22 cellular contexts compared by ENCODE assay signal in genomic region chr6:148855744-148856143, GRCh38.
"Had no signal": no experiment of that assay in that cellular context is flagged by ENCODE, and none has a peak within 500 bp of the region (broad histone marks: within the 10 kb centered on the region; RNA-seq: fewer than 3 reads in every experiment).

No MANE protein-coding gene starts in this region.

- H3K4me1 Mint-ChIP-seq: activated CD4-positive, alpha-beta T cell treated with anti-CD3 and anti-CD28 coated beads, Interleukin-2, amount 10 ng/mL, durations not matched to agents 7 days and 5 days; activated naive CD8-positive, alpha-beta T cell treated with anti-CD3 and anti-CD28 coated beads for 36 hours; stimulated activated naive CD8-positive, alpha-beta T cell treated with anti-CD3 and anti-CD28 coated beads, Interleukin-15, amount 100 ng/mL, for 72 hours had no signal

- H3K27me3 Mint-ChIP-seq: activated B cell treated with CpG ODN at 0.5 μM for 24 hours; natural killer cell treated with Interleukin-12 subunit alpha and Interleukin-12 subunit beta and Interleukin-15 and Interleukin-18, amount 100 ng/mL, for 72 hours; stimulated activated naive CD8-positive, alpha-beta T cell treated with anti-CD3 and anti-CD28 coated beads, Interleukin-15, amount 100 ng/mL, for 72 hours had no signal

- H2AFZ ChIP-seq: hepatocyte had no signal

- H3K4me3 ChIP-seq: hepatocyte, pancreas, transverse colon had no signal

- H3K9me3 ChIP-seq: neutrophil, pancreas, transverse colon had no signal

- H3K27ac Mint-ChIP-seq: activated B cell treated with CpG ODN at 0.5 μM for 24 hours; activated CD4-positive, alpha-beta T cell treated with anti-CD3 and anti-CD28 coated beads, Interleukin-2, amount 10 ng/mL, durations not matched to agents 7 days and 5 days; activated naive CD8-positive, alpha-beta T cell treated with anti-CD3 and anti-CD28 coated beads for 36 hours; activated T-cell treated with anti-CD3 and anti-CD28 coated beads, Interleukin-2, amount 50 U/mL, for 24 hours; immature natural killer cell; natural killer cell treated with Interleukin-12 subunit alpha and Interleukin-12 subunit beta and Interleukin-15 and Interleukin-18, amount 100 ng/mL, for 72 hours; stimulated activated naive CD8-positive, alpha-beta T cell treated with anti-CD3 and anti-CD28 coated beads, Interleukin-15, amount 100 ng/mL, for 72 hours had no signal

- H3K4me2 ChIP-seq: hepatocyte had no signal

- ATAC-seq: left ventricle myocardium superior; pancreas; right cardiac atrium; stimulated activated naive CD8-positive, alpha-beta T cell treated with anti-CD3 and anti-CD28 coated beads, Interleukin-15, amount 100 ng/mL, for 72 hours had no signal

- H3K36me3 Mint-ChIP-seq: activated naive CD8-positive, alpha-beta T cell treated with anti-CD3 and anti-CD28 coated beads for 36 hours; immature natural killer cell; natural killer cell treated with Interleukin-12 subunit alpha and Interleukin-12 subunit beta and Interleukin-15 and Interleukin-18, amount 100 ng/mL, for 72 hours had no signal

- FAIRE-seq: astrocyte, frontal cortex, pancreas, urothelium cell line had no signal

- DNase-seq: activated B cell treated with CpG ODN at 0.5 μM for 24 hours; activated CD4-positive, alpha-beta T cell treated with anti-CD3 and anti-CD28 coated beads, Interleukin-2, amount 10 ng/mL, durations not matched to agents 7 days and 5 days; activated naive CD4-positive, alpha-beta T cell treated with Interleukin-2 at 50 U/mL for 16 hours; activated naive CD8-positive, alpha-beta T cell treated with anti-CD3 and anti-CD28 coated beads for 36 hours; activated T-cell treated with anti-CD3 and anti-CD28 coated beads, Interleukin-2, amount 50 U/mL, for 24 hours; central memory CD4-positive, alpha-beta T cell; dermis blood vessel endothelial cell; effector CD8-positive, alpha-beta T cell; glutamatergic neuron; immature natural killer cell; left ventricle myocardium superior; pancreas; right cardiac atrium; stimulated activated CD4-positive, alpha-beta T cell treated with anti-CD3 and anti-CD28 coated beads, Interleukin-4, amount 100 ng/mL, for 4 hours; stimulated activated naive CD8-positive, alpha-beta T cell treated with anti-CD3 and anti-CD28 coated beads, Interleukin-15, amount 100 ng/mL, for 72 hours; transverse colon had no signal

- H3K27ac ChIP-seq: hepatocyte, neutrophil, pancreas, transverse colon had no signal

- H3K36me3 ChIP-seq: neutrophil, pancreas, transverse colon had no signal

- H3K27me3 ChIP-seq: hepatocyte, neutrophil, pancreas, transverse colon had no signal

- H3K4me3 Mint-ChIP-seq: activated B cell treated with CpG ODN at 0.5 μM for 24 hours; activated CD4-positive, alpha-beta T cell treated with anti-CD3 and anti-CD28 coated beads, Interleukin-2, amount 10 ng/mL, durations not matched to agents 7 days and 5 days; activated naive CD8-positive, alpha-beta T cell treated with anti-CD3 and anti-CD28 coated beads for 36 hours; activated T-cell treated with anti-CD3 and anti-CD28 coated beads, Interleukin-2, amount 50 U/mL, for 24 hours; immature natural killer cell; natural killer cell treated with Interleukin-12 subunit alpha and Interleukin-12 subunit beta and Interleukin-15 and Interleukin-18, amount 100 ng/mL, for 72 hours; stimulated activated naive CD8-positive, alpha-beta T cell treated with anti-CD3 and anti-CD28 coated beads, Interleukin-15, amount 100 ng/mL, for 72 hours had no signal

- H3K9me3 Mint-ChIP-seq: activated B cell treated with CpG ODN at 0.5 μM for 24 hours; activated CD4-positive, alpha-beta T cell treated with anti-CD3 and anti-CD28 coated beads, Interleukin-2, amount 10 ng/mL, durations not matched to agents 7 days and 5 days; activated naive CD8-positive, alpha-beta T cell treated with anti-CD3 and anti-CD28 coated beads for 36 hours; activated T-cell treated with anti-CD3 and anti-CD28 coated beads, Interleukin-2, amount 50 U/mL, for 24 hours; immature natural killer cell; natural killer cell treated with Interleukin-12 subunit alpha and Interleukin-12 subunit beta and Interleukin-15 and Interleukin-18, amount 100 ng/mL, for 72 hours; stimulated activated naive CD8-positive, alpha-beta T cell treated with anti-CD3 and anti-CD28 coated beads, Interleukin-15, amount 100 ng/mL, for 72 hours had no signal
